ENCODE assay signal across 1 cellular context in the genomic region with DNA sequence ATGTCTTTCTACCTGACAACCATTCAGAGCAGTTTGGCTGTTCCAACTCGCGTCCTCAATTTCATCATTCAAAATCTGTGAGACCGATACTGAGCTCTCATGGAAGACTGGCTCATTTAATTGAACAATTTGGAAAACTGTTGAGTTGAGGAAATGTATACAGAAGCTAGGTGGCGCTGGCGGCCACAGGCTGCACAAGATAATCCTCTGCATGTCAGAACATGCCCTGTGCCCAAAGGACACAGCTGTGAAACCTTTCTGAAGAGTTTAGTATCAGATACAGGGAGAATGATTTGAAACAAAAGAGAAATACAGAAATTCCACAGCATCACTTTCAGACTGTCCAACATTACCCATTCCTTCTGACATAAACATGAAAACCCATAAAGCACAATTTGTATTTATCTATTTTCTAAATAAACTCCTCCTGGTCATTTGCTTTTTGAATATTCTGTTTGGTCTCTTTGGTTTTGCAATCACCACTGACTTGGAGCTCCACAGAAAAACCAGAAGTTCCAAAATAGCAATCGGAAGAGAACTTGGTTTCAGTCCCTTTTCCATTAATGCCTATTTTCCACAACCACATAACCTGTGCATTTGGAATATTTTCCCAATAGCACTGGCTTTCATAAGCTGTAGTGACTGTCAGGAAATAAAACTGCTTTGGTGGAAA.
A peak's percentile ranks its signal among the peaks of the same experiment; 100 is the strongest.
TF ChIP-seq lines count a peak whose summit lies in the region.

No MANE protein-coding gene starts in this region.

TF ChIP-seq in HEK293, 187 proteins besides CTCF, POLR2A, EP300 and RAD21 (continued from another document):
- TF ChIP-seq, protein P1, sequence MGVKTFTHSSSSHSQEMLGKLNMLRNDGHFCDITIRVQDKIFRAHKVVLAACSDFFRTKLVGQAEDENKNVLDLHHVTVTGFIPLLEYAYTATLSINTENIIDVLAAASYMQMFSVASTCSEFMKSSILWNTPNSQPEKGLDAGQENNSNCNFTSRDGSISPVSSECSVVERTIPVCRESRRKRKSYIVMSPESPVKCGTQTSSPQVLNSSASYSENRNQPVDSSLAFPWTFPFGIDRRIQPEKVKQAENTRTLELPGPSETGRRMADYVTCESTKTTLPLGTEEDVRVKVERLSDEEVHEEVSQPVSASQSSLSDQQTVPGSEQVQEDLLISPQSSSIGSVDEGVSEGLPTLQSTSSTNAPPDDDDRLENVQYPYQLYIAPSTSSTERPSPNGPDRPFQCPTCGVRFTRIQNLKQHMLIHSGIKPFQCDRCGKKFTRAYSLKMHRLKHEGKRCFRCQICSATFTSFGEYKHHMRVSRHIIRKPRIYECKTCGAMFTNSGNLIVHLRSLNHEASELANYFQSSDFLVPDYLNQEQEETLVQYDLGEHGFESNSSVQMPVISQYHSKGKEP (tag by site-specific recombination; IDR thresholded peaks at IDR 0.05) = peak; percentile 28; the same call in 1 of the 2 replicates
- TF ChIP-seq ZNF280D (tag by site-specific recombination; IDR thresholded peaks at IDR 0.05) (no peak), ZNF121 (tag by site-specific recombination; IDR thresholded peaks at IDR 0.05) (peak; percentile 66; the same call in 1 of the 2 replicates), ZNF654 (tag by site-specific recombination; IDR thresholded peaks at IDR 0.05; ENCODE audit: low read depth) (peak; percentile 85), KLF10 (tag by site-specific recombination; IDR thresholded peaks at IDR 0.05) (peak; percentile 46; the same call in 1 of the 2 replicates), ZNF223 (tag by site-specific recombination; IDR thresholded peaks at IDR 0.05) (no peak), PRDM6 (tag by site-specific recombination; IDR thresholded peaks at IDR 0.05) (peak; percentile 52; the same call in 1 of the 2 replicates), KLF7 (tag by site-specific recombination; IDR thresholded peaks at IDR 0.05; ENCODE audit: borderline replicate concordance) (no peak), ZXDB (tag by site-specific recombination; IDR thresholded peaks at IDR 0.05) (peak; percentile 44; the same call in 1 of the 2 replicates), ZNF544 (tag by site-specific recombination; IDR thresholded peaks at IDR 0.05) (no peak), GLIS2 (tag by site-specific recombination; IDR thresholded peaks at IDR 0.05) (no peak), FEZF1 (tag by site-specific recombination; IDR thresholded peaks at IDR 0.05) (no peak), SCRT1 (tag by site-specific recombination; IDR thresholded peaks at IDR 0.05; ENCODE audit: borderline replicate concordance) (peak; percentile 81), ZNF561 (tag by site-specific recombination; IDR thresholded peaks at IDR 0.05; ENCODE audit: borderline replicate concordance) (peak; percentile 61; the same call in 1 of the 2 replicates), ZNF660 (tag by site-specific recombination; IDR thresholded peaks at IDR 0.05) (peak; percentile 89), ZFHX2 (tag by site-specific recombination; conservative IDR thresholded peaks at IDR 0.05) (no peak), GLI2 (tag by site-specific recombination; IDR thresholded peaks at IDR 0.05; ENCODE audit: borderline replicate concordance, low read depth) (no peak), ZNF549 (tag by site-specific recombination; IDR thresholded peaks at IDR 0.05) (no peak), ZNF335 (tag by site-specific recombination; conservative IDR thresholded peaks at IDR 0.05) (0 out of 2 replicates have a peak, but pooled peaks have one; percentile 21)
- TF ChIP-seq, protein P2, sequence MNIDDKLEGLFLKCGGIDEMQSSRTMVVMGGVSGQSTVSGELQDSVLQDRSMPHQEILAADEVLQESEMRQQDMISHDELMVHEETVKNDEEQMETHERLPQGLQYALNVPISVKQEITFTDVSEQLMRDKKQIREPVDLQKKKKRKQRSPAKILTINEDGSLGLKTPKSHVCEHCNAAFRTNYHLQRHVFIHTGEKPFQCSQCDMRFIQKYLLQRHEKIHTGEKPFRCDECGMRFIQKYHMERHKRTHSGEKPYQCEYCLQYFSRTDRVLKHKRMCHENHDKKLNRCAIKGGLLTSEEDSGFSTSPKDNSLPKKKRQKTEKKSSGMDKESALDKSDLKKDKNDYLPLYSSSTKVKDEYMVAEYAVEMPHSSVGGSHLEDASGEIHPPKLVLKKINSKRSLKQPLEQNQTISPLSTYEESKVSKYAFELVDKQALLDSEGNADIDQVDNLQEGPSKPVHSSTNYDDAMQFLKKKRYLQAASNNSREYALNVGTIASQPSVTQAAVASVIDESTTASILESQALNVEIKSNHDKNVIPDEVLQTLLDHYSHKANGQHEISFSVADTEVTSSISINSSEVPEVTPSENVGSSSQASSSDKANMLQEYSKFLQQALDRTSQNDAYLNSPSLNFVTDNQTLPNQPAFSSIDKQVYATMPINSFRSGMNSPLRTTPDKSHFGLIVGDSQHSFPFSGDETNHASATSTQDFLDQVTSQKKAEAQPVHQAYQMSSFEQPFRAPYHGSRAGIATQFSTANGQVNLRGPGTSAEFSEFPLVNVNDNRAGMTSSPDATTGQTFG (tag by site-specific recombination; IDR thresholded peaks at IDR 0.05; ENCODE audit: borderline replicate concordance) = no peak
- TF ChIP-seq, protein P3, sequence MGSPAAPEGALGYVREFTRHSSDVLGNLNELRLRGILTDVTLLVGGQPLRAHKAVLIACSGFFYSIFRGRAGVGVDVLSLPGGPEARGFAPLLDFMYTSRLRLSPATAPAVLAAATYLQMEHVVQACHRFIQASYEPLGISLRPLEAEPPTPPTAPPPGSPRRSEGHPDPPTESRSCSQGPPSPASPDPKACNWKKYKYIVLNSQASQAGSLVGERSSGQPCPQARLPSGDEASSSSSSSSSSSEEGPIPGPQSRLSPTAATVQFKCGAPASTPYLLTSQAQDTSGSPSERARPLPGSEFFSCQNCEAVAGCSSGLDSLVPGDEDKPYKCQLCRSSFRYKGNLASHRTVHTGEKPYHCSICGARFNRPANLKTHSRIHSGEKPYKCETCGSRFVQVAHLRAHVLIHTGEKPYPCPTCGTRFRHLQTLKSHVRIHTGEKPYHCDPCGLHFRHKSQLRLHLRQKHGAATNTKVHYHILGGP (tag by site-specific recombination; IDR thresholded peaks at IDR 0.05) = no peak
- TF ChIP-seq, protein P4, sequence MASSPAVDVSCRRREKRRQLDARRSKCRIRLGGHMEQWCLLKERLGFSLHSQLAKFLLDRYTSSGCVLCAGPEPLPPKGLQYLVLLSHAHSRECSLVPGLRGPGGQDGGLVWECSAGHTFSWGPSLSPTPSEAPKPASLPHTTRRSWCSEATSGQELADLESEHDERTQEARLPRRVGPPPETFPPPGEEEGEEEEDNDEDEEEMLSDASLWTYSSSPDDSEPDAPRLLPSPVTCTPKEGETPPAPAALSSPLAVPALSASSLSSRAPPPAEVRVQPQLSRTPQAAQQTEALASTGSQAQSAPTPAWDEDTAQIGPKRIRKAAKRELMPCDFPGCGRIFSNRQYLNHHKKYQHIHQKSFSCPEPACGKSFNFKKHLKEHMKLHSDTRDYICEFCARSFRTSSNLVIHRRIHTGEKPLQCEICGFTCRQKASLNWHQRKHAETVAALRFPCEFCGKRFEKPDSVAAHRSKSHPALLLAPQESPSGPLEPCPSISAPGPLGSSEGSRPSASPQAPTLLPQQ (tag by site-specific recombination; IDR thresholded peaks at IDR 0.05) = peak; percentile 45; the same call in 1 of the 2 replicates
- TF ChIP-seq, protein P5, sequence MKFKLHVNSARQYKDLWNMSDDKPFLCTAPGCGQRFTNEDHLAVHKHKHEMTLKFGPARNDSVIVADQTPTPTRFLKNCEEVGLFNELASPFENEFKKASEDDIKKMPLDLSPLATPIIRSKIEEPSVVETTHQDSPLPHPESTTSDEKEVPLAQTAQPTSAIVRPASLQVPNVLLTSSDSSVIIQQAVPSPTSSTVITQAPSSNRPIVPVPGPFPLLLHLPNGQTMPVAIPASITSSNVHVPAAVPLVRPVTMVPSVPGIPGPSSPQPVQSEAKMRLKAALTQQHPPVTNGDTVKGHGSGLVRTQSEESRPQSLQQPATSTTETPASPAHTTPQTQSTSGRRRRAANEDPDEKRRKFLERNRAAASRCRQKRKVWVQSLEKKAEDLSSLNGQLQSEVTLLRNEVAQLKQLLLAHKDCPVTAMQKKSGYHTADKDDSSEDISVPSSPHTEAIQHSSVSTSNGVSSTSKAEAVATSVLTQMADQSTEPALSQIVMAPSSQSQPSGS (tag by site-specific recombination; IDR thresholded peaks at IDR 0.05; ENCODE audit: low read depth) = no peak
